Comparison of ENCODE assay signal across 10 cellular contexts in the genomic region with DNA sequence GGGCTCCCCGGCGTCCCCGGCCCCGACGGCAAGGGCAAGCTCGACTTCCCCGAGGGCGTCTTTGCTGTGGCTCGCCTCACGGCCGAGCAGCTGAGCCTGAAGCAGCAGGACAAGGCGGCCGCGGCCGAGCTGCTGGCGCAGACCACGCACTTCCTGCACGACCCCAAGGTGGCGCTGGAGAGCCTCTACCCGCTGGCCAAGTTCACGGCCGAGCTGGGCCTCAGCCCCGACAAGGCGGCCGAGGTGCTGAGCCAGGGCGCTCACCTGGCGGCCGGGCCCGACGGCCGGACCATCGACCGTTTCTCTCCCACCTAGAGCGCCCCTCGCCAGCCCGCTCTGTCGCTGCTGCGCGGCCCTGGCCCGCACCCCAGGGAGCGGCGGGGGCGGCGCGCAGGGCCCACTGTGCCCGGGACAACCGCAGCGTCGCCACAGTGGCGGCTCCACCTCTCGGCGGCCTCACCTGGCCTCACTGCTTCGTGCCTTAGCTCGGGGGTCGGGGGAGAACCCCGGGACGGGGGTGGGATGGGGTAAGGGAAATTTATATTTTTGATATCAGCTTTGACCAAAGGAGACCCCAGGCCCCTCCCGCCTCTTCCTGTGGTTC. TPM values are rescaled to one million over a fixed set of nuclear protein-coding genes. Genes with fewer than 3 reads are reported as not detected.
A peak's percentile ranks its signal among the peaks of the same experiment; 100 is the strongest.
DNase-seq lines count a peak whose midpoint lies in the region; ATAC-seq, FAIRE-seq and TF ChIP-seq lines count a peak whose summit lies in the region.
"Had no signal": no experiment of that assay in that cellular context is flagged by ENCODE, and none has a peak within 500 bp of the region (broad histone marks: within the 10 kb centered on the region; RNA-seq: fewer than 3 reads in every experiment).

No MANE protein-coding gene starts in this region.

- H3K27me3 ChIP-seq in mucosa of rectum (ENCODE audit: control insufficient read depth in 2 of 2, insufficient read depth in 2 of 2, low read length in 2 of 2) (peaks cover 7 to 22% of the 10 kb centered on the region in 2 donors), upper lobe of left lung (peaks cover 0 to 40% (median 11%) of the 10 kb centered on the region in 4 donors)

- TF ChIP-seq RAD21 in A549 (conservative IDR thresholded peaks at IDR 0.05 in 1 of 2, IDR thresholded peaks at IDR 0.05 in 1 of 2): peak; percentile 62 to 64

- peak overlapping the region in 1 of 2 experiments; percentile 29; a peak in 1 of 6 replicates for H3K27ac ChIP-seq in A549
- H3K27ac ChIP-seq in mucosa of rectum (ENCODE audit: low read depth in 2 of 2, low read length in 2 of 2): peak overlapping the region; percentile 74 to 83
- peak overlapping the region; percentile 80 to 93 (median 88) for H3K27ac ChIP-seq in upper lobe of left lung

- 43% methylated on average over 21 of the region's 58 CpGs for WGBS in A549 (ENCODE audit: missing lambda C conversion rate)
- 21 to 68% methylated on average over 23 to 58 of the region's 58 CpGs for WGBS in upper lobe of left lung, 2 donors

- no peak overlapping the region for H3K27ac Mint-ChIP-seq in endothelial cell (ENCODE audit: unreplicated experiment)

- H3K4me1 ChIP-seq in A549 (0 out of 3 replicates have a peak, but pooled peaks cover 5% of the 10 kb centered on the region), mucosa of rectum (ENCODE audit: control insufficient read depth in 2 of 2, insufficient read depth in 2 of 2, low read length in 2 of 2) (peaks cover 22 to 49% of the 10 kb centered on the region in 2 donors), upper lobe of left lung (peaks cover 64 to 88% (median 68%) of the 10 kb centered on the region in 4 donors)

- CTCF ChIA-PET in A549 (lab: Yijun Ruan, JAX): interaction anchor here (0.6 to 9.1 kb wide), 58 partner anchors 11 to 302 kb away, joined by 3 to 492 read pairs (median 5); a partner anchor contains a TSS

- ATAC-seq in A549 (peak; percentile 11 to 38; a peak in 3 of 6 replicates), upper lobe of left lung (ENCODE audit: low FRiP score in 2 of 2) (peak; percentile 57 to 62)

- peak overlapping the region in 1 of 2 donors; percentile 64 for H3K9ac ChIP-seq in mucosa of rectum (ENCODE audit: low read depth in 1 of 2, low read length in 2 of 2)

- H3K9me3 Mint-ChIP-seq in endothelial cell (ENCODE audit: unreplicated experiment): no peaks in the 10 kb centered on the region

- peaks cover 14% of the 10 kb centered on the region for H3K36me3 Mint-ChIP-seq in endothelial cell (ENCODE audit: low read depth, unreplicated experiment)

- TF ChIP-seq CTCF in A549 (IDR thresholded peaks at IDR 0.05) (peak; percentile 75), HFF-Myc (IDR thresholded peaks at IDR 0.05; ENCODE audit: low read depth, low read length, missing control alignments) (peak; percentile 45), endothelial cell (IDR thresholded peaks at IDR 0.05; ENCODE audit: unreplicated experiment) (peak; percentile 92), upper lobe of left lung (IDR thresholded peaks at IDR 0.05) (peak; percentile 56 to 95 (median 92))

- TF ChIP-seq POLR2A in A549 (IDR thresholded peaks at IDR 0.05; ENCODE audit: low read length) (no peak), upper lobe of left lung (IDR thresholded peaks at IDR 0.05) (no peak)

- no peak for TF ChIP-seq EP300 in A549 (IDR thresholded peaks at IDR 0.05)
- no peak for TF ChIP-seq EP300 in upper lobe of left lung (IDR thresholded peaks at IDR 0.05)

- no peak for FAIRE-seq in A549 (lab: Jason Lieb, UNC)
- FAIRE-seq: colon, G401.6 had no signal

- no peak overlapping the region for H3K4me3 Mint-ChIP-seq in endothelial cell (ENCODE audit: unreplicated experiment)

- DNase-seq in A549 (ENCODE audit: low read depth in 1 of 2, low spot score in 1 of 2) (peak; percentile 79 to 80), HFF-Myc (ENCODE audit: extremely low read depth, low read depth) (no peak), endothelial cell (ENCODE audit: low spot score) (peak; percentile 66), upper lobe of left lung (peak; percentile 90 to 94), amniotic stem cell (lab: John Stamatoyannopoulos, UW) (no peak)
- DNase-seq in activated CD4-positive, alpha-beta T cell treated with anti-CD3 and anti-CD28 coated beads, Interleukin-2, amount 50 U/mL, for 1 hour: peak; percentile 64
- DNase-seq in NK-92 treated with Interleukin-12 subunit alpha and Interleukin-12 subunit beta, amount 100 ng/mL, for 24 hours (lab: John Stamatoyannopoulos, UW): no peak

- H3K9me3 ChIP-seq in A549: no peaks in the 10 kb centered on the region
- H3K9me3 ChIP-seq in mucosa of rectum (ENCODE audit: control insufficient read depth in 2 of 2, low read length in 2 of 2): no peaks in the 10 kb centered on the region
- H3K9me3 ChIP-seq in upper lobe of left lung: no peaks in the 10 kb centered on the region

- no peak overlapping the region for H3K4me2 ChIP-seq in A549

- peaks cover 29% of the 10 kb centered on the region for H3K4me1 Mint-ChIP-seq in endothelial cell (ENCODE audit: unreplicated experiment)

- peaks cover 6 to 7% of the 10 kb centered on the region in 2 donors for H3K36me3 ChIP-seq in mucosa of rectum (ENCODE audit: control insufficient read depth in 2 of 2, insufficient read depth in 2 of 2, low read length in 2 of 2)
- peaks cover 0 to 21% (median 8%) of the 10 kb centered on the region in 4 donors for H3K36me3 ChIP-seq in upper lobe of left lung

- H3K4me3 ChIP-seq in A549 (no peak overlapping the region), HFF-Myc (replicated peaks; ENCODE audit: low read depth, low read length) (peak overlapping the region; percentile 81), mucosa of rectum (ENCODE audit: low read length in 2 of 2) (peak overlapping the region; percentile 26 to 49), upper lobe of left lung (peak overlapping the region in 3 of 4 donors; percentile 25 to 76 (median 56))

- POLR2A ChIA-PET in A549 (lab: Yijun Ruan, JAX): interaction anchor here (0.6 to 1.4 kb wide), 3 partner anchors 173 to 245 kb away, joined by 3 to 5 read pairs (median 4); a partner anchor contains a TSS

- H3K27me3 Mint-ChIP-seq in endothelial cell (ENCODE audit: unreplicated experiment): peaks cover 24% of the 10 kb centered on the region

TF ChIP-seq in A549, 52 proteins besides CTCF, POLR2A, EP300 and RAD21 (continues in another document):
- TF ChIP-seq KDM1A (IDR thresholded peaks at IDR 0.05; ENCODE audit: low read depth) (no peak), ZSCAN20 (CRISPR knock-in tag; IDR thresholded peaks at IDR 0.05) (no peak)

RNA-seq across cellular contexts. Expression of a gene that starts 3.7 kb away (rescaled TPM):
- 0.13 and 0.28 TPM in 2 replicates for polyA plus RNA-seq in A549 (2011; rRNA removed)
- 0.37 and 0.43 TPM in 2 replicates for polyA plus RNA-seq in A549 (2012; cell fraction: cytosol; rRNA removed)
- 1.7 and 2.1 TPM in 2 replicates for polyA plus RNA-seq in A549 (2012; cell fraction: nucleus; rRNA removed)
- polyA plus RNA-seq in A549 (2017; fragmentation: RNase III; extraction: RNeasy Plus Mini Kit Qiagen cat#74134 plus additional on column Dnase treatment): 0.70 to 1.5 TPM (median 1.3 TPM) in 3 replicates
- polyA minus RNA-seq in A549 (2011; rRNA and poly(A)+ RNA removed): 0.29 and 0.58 TPM in 2 replicates
- 0.72 TPM for total RNA-seq in endothelial cell (ENCODE audit: unreplicated experiment)
- total RNA-seq in upper lobe of left lung: 10 to 100 TPM in 5 of 6 donors, 1 to 10 TPM in 1; 8.0 to 25.5 (median 19.1) TPM

RNA-seq across cellular contexts. Expression of a gene that starts 16.8 kb away (rescaled TPM):
- polyA plus RNA-seq in A549 (2011; rRNA removed) (66.3 and 73.1 TPM in 2 replicates), A549 (2017; fragmentation: RNase III; extraction: RNeasy Plus Mini Kit Qiagen cat#74134 plus additional on column Dnase treatment) (54.3 to 56.6 TPM (median 54.6 TPM) in 3 replicates)
- polyA plus RNA-seq in A549 (2012; cell fraction: cytosol; rRNA removed): 77.8 and 108 TPM in 2 replicates
- 46.6 and 48.1 TPM in 2 replicates for polyA plus RNA-seq in A549 (2012; cell fraction: nucleus; rRNA removed)
- 60.6 and 72.6 TPM in 2 replicates for polyA minus RNA-seq in A549 (2011; rRNA and poly(A)+ RNA removed)
- total RNA-seq in endothelial cell (ENCODE audit: unreplicated experiment) (32.7 TPM), upper lobe of left lung (10 to 100 TPM; 20.1 to 56.1 (median 33.5) TPM)

RNA-seq across cellular contexts. Expression of a gene that starts 28.7 kb away (rescaled TPM):
- polyA plus RNA-seq in A549 (2011; rRNA removed) (25.5 and 33.0 TPM in 2 replicates), A549 (2017; fragmentation: RNase III; extraction: RNeasy Plus Mini Kit Qiagen cat#74134 plus additional on column Dnase treatment) (33.6 to 42.4 TPM (median 34.4 TPM) in 3 replicates)
- polyA plus RNA-seq in A549 (2012; cell fraction: cytosol; rRNA removed): 44.9 and 53.6 TPM in 2 replicates
- 178 and 193 TPM in 2 replicates for polyA plus RNA-seq in A549 (2012; cell fraction: nucleus; rRNA removed)
- 52.9 and 61.5 TPM in 2 replicates for polyA minus RNA-seq in A549 (2011; rRNA and poly(A)+ RNA removed)
- total RNA-seq in endothelial cell (ENCODE audit: unreplicated experiment) (27.1 TPM), upper lobe of left lung (100 to 1,000 TPM in 1 of 6 donors, 10 to 100 TPM in 5; 28.8 to 129 (median 45.1) TPM)

RNA-seq across cellular contexts. Expression of a gene that starts 33.5 kb away (rescaled TPM):
- 0.39 and 0.46 TPM in 2 replicates for polyA plus RNA-seq in A549 (2011; rRNA removed)
- polyA plus RNA-seq in A549 (2012; cell fraction: cytosol; rRNA removed): 0.96 and 1.8 TPM in 2 replicates
- 1.8 and 2.1 TPM in 2 replicates for polyA plus RNA-seq in A549 (2012; cell fraction: nucleus; rRNA removed)
- 1.4 to 1.8 TPM (median 1.5 TPM) in 3 replicates for polyA plus RNA-seq in A549 (2017; fragmentation: RNase III; extraction: RNeasy Plus Mini Kit Qiagen cat#74134 plus additional on column Dnase treatment)
- 0.44 and 0.45 TPM in 2 replicates for polyA minus RNA-seq in A549 (2011; rRNA and poly(A)+ RNA removed)
- not detected for total RNA-seq in endothelial cell (ENCODE audit: unreplicated experiment)
- total RNA-seq in upper lobe of left lung: 1 to 10 TPM; 5.1 to 7.3 (median 6.2) TPM

Comparison
In these comparisons a context has a peak if more than half of its experiments do, and no peak if none do; other contexts are left out.
1. DNase-seq: peak in A549 (2 of 2), activated CD4-positive, alpha-beta T cell treated with anti-CD3 and anti-CD28 coated beads, Interleukin-2, amount 50 U/mL, for 1 hour (single experiment), endothelial cell (single experiment) and upper lobe of left lung (2 of 2); none in HFF-Myc (single experiment), amniotic stem cell (single experiment) and NK-92 treated with Interleukin-12 subunit alpha and Interleukin-12 subunit beta, amount 100 ng/mL, for 24 hours (single experiment).
2. Peak in every context shown above with its lines, with median percentiles within 50 percentile points of each other: CTCF ChIP-seq.